In genomic region chr1:235075121-235075954, GRCh38 we compare ENCODE assay signal across 1 cellular context.
TF ChIP-seq lines count a peak whose summit lies in the region.

No MANE protein-coding gene starts in this region.

TF ChIP-seq in GM23338, 12 proteins besides CTCF, POLR2A, EP300 and RAD21 (continued from another document):
- no peak for TF ChIP-seq REST (IDR thresholded peaks at IDR 0.05; ENCODE audit: unreplicated experiment)
